Comparison of ENCODE assay signal across 1 cellular context in the genomic region with DNA sequence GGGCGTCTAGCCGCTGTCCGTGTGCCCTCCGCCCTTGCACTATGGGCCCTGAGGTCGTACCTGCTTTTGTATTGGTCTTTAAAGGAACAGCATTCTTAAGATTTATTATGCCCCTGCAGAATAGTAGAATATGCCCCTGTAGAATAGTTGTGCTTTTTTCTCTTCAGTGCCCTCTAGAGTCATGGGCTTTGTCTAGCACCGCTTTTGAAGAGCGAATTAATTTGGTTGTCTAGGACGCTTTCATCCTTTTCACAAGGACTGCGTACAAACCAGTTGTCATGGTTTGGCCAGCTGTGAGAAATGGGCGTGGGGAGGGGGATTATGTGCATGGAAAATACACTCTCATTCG.
TF ChIP-seq lines count a peak whose summit lies in the region.

No MANE protein-coding gene starts in this region.

TF ChIP-seq in K562, 482 proteins besides CTCF, POLR2A, EP300 and RAD21:
- TF ChIP-seq ZNF512 (tag; IDR thresholded peaks at IDR 0.05) (no peak), OTX1 (CRISPR knock-in tag; IDR thresholded peaks at IDR 0.05) (no peak), MEIS2 (IDR thresholded peaks at IDR 0.05; ENCODE audit: partially characterized antibody) (peak; percentile 8), RBM39 (optimal IDR thresholded peaks at IDR 0.05; ENCODE audit: low read depth, low read length) (peak; percentile 13), ZNF12 (CRISPR knock-in tag; IDR thresholded peaks at IDR 0.05) (0 out of 2 replicates have a peak, but pooled peaks have one; percentile 3), AFF1 (IDR thresholded peaks at IDR 0.05; ENCODE audit: low read depth in 1 of 2, partially characterized antibody in 2 of 2) (no peak), RB1 (IDR thresholded peaks at IDR 0.05; ENCODE audit: low read depth) (0 out of 2 replicates have a peak, but pooled peaks have one; percentile 21), NR2F6 (CRISPR knock-in tag; IDR thresholded peaks at IDR 0.05) (no peak), FOXK2 (conservative IDR thresholded peaks at IDR 0.05 in 1 of 2, IDR thresholded peaks at IDR 0.05 in 1 of 2; ENCODE audit: low read depth in 2 of 2) (peak in 1 of 2 experiments; percentile 8; a peak in 1 of 4 replicates), BRD4 (IDR thresholded peaks at IDR 0.05) (no peak), RFX1 (IDR thresholded peaks at IDR 0.05) (peak; percentile 73), HDAC1 (IDR thresholded peaks at IDR 0.05) (peak in 1 of 2 experiments; percentile 77; a peak in 2 of 4 replicates), SIN3A (IDR thresholded peaks at IDR 0.05; ENCODE audit: borderline replicate concordance in 2 of 2, control insufficient read depth in 1 of 2, low read depth in 2 of 2, low read length in 2 of 2) (peak in 1 of 2 experiments; percentile 92; a peak in 3 of 4 replicates), ZFPM2 (CRISPR knock-in tag; IDR thresholded peaks at IDR 0.05) (no peak), TCF3 (CRISPR knock-in tag; IDR thresholded peaks at IDR 0.05) (0 out of 2 replicates have a peak, but pooled peaks have one; percentile 11), ATF6 (CRISPR knock-in tag; IDR thresholded peaks at IDR 0.05) (0 out of 2 replicates have a peak, but pooled peaks have one; percentile 78), DACH1 (IDR thresholded peaks at IDR 0.05; ENCODE audit: partially characterized antibody) (peak; percentile 54), YY1 (IDR thresholded peaks at IDR 0.05; ENCODE audit: borderline replicate concordance in 1 of 3, control insufficient read depth in 1 of 3, extremely low read depth in 1 of 3, insufficient read depth in 3 of 3, insufficient read length in 1 of 3, insufficient replicate concordance in 2 of 3, low read depth in 1 of 3, low read length in 2 of 3) (no peak)
- TF ChIP-seq, protein P1, sequence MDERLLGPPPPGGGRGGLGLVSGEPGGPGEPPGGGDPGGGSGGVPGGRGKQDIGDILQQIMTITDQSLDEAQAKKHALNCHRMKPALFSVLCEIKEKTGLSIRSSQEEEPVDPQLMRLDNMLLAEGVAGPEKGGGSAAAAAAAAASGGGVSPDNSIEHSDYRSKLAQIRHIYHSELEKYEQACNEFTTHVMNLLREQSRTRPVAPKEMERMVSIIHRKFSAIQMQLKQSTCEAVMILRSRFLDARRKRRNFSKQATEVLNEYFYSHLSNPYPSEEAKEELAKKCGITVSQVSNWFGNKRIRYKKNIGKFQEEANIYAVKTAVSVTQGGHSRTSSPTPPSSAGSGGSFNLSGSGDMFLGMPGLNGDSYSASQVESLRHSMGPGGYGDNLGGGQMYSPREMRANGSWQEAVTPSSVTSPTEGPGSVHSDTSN (CRISPR knock-in tag; IDR thresholded peaks at IDR 0.05; ENCODE audit: low read depth) = no peak
- TF ChIP-seq, protein P1 (tag; conservative IDR thresholded peaks at IDR 0.05; ENCODE audit: low read depth) = peak; percentile 61
- TF ChIP-seq, protein P2, sequence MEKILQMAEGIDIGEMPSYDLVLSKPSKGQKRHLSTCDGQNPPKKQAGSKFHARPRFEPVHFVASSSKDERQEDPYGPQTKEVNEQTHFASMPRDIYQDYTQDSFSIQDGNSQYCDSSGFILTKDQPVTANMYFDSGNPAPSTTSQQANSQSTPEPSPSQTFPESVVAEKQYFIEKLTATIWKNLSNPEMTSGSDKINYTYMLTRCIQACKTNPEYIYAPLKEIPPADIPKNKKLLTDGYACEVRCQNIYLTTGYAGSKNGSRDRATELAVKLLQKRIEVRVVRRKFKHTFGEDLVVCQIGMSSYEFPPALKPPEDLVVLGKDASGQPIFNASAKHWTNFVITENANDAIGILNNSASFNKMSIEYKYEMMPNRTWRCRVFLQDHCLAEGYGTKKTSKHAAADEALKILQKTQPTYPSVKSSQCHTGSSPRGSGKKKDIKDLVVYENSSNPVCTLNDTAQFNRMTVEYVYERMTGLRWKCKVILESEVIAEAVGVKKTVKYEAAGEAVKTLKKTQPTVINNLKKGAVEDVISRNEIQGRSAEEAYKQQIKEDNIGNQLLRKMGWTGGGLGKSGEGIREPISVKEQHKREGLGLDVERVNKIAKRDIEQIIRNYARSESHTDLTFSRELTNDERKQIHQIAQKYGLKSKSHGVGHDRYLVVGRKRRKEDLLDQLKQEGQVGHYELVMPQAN (IDR thresholded peaks at IDR 0.05; ENCODE audit: borderline replicate concordance) = peak; percentile 86
